Comparison of ENCODE assay signal across 8 cellular contexts in the genomic region with DNA sequence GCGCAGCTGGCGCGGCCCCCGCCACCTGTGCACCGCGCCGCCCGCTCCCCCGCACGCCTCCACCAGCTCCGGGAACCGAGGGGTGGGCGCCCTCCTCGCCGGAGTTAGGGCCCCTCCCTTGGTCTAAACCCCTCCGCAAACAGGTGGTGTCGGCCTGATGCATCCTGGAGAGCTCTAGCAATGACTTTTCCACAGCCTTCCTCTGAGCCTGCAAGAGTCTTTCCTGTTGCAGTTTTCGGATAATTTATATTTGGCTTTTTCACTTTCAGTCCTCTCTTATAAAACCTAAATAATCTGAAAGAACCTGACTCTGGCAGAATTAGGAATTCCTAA. TPM values are rescaled to one million over a fixed set of nuclear protein-coding genes. Genes with fewer than 3 reads are reported as not detected.
DNase-seq lines count a peak whose midpoint lies in the region; ATAC-seq and TF ChIP-seq lines count a peak whose summit lies in the region.

No MANE protein-coding gene starts in this region.

- intact Hi-C loops in activated CD4-positive, alpha-beta T cell treated with anti-CD3 and anti-CD28 coated beads for 36 hours (cut with DNase I, micrococcal nuclease): loop anchor here (2.0 to 10.0 kb wide), 2 partner anchors 64 to 200 kb away; no protein-coding TSS in a partner anchor

- H3K27ac ChIP-seq in iPS-20b (ENCODE audit: low read length) (no peak overlapping the region), suprapubic skin (no peak overlapping the region)

- no peak for TF ChIP-seq CTCF in suprapubic skin (IDR thresholded peaks at IDR 0.05)

- peaks cover 6% of the 10 kb centered on the region for H3K4me1 Mint-ChIP-seq in activated CD4-positive, alpha-beta T cell treated with anti-CD3 and anti-CD28 coated beads for 36 hours
- H3K4me1 Mint-ChIP-seq in activated CD4-positive, alpha-beta memory T cell treated with anti-CD3 and anti-CD28 coated beads, Interleukin-2, amount 10 ng/mL, durations not matched to agents 7 days and 5 days: peaks cover 11% of the 10 kb centered on the region

- CTCF ChIA-PET in activated CD4-positive, alpha-beta T cell treated with anti-CD3 and anti-CD28 coated beads for 36 hours (lab: Charles Lee): interaction anchor here (0.6 to 13.6 kb wide), 16 partner anchors 9 to 206 kb away, joined by 3 to 240 read pairs (median 4); a partner anchor contains a TSS
- CTCF ChIA-PET in activated CD4-positive, alpha-beta memory T cell treated with anti-CD3 and anti-CD28 coated beads, Interleukin-2, amount 10 ng/mL, durations not matched to agents 7 days and 5 days (lab: Charles Lee): interaction anchor here (0.5 to 7.6 kb wide), 18 partner anchors 9 to 646 kb away, joined by 3 to 182 read pairs (median 5); a partner anchor contains a TSS

- no peaks in the 10 kb centered on the region for H3K36me3 Mint-ChIP-seq in activated CD4-positive, alpha-beta T cell treated with anti-CD3 and anti-CD28 coated beads for 36 hours (ENCODE audit: low read depth)
- H3K36me3 Mint-ChIP-seq in activated CD4-positive, alpha-beta memory T cell treated with anti-CD3 and anti-CD28 coated beads, Interleukin-2, amount 10 ng/mL, durations not matched to agents 7 days and 5 days (ENCODE audit: low read depth): no peaks in the 10 kb centered on the region

- H3K27ac Mint-ChIP-seq in activated CD4-positive, alpha-beta T cell treated with anti-CD3 and anti-CD28 coated beads for 36 hours: no peak overlapping the region
- H3K27ac Mint-ChIP-seq in activated CD4-positive, alpha-beta memory T cell treated with anti-CD3 and anti-CD28 coated beads, Interleukin-2, amount 10 ng/mL, durations not matched to agents 7 days and 5 days: no peak overlapping the region

- H3K9me3 ChIP-seq in iPS-20b (ENCODE audit: insufficient read depth, low read depth, low read length) (no peaks in the 10 kb centered on the region), suprapubic skin (no peaks in the 10 kb centered on the region)

- no peak for TF ChIP-seq EP300 in suprapubic skin (IDR thresholded peaks at IDR 0.05)

- H3K4me3 ChIP-seq in iPS-20b (ENCODE audit: low read length): peak overlapping the region; percentile 63
- H3K4me3 ChIP-seq in suprapubic skin: peak overlapping the region; percentile 60

- no peak overlapping the region for H3K9ac ChIP-seq in iPS-20b (ENCODE audit: low read depth, low read length)

- POLR2A ChIA-PET in activated CD4-positive, alpha-beta T cell treated with anti-CD3 and anti-CD28 coated beads for 36 hours (lab: Charles Lee): interaction anchor here (0.8 kb wide), 1 partner anchor 151 kb away, joined by 6 read pairs; no protein-coding TSS in a partner anchor
- POLR2A ChIA-PET in activated CD4-positive, alpha-beta memory T cell treated with anti-CD3 and anti-CD28 coated beads, Interleukin-2, amount 10 ng/mL, durations not matched to agents 7 days and 5 days (lab: Charles Lee): no interaction called here

- no peak for TF ChIP-seq POLR2A in suprapubic skin (IDR thresholded peaks at IDR 0.05)

- peaks cover 7% of the 10 kb centered on the region for H3K4me1 ChIP-seq in iPS-20b (ENCODE audit: insufficient read depth, low read length)
- peaks cover 13% of the 10 kb centered on the region for H3K4me1 ChIP-seq in suprapubic skin

- WGBS in suprapubic skin: 2% methylated on average over 14 of the region's 18 CpGs

- H3K9me3 Mint-ChIP-seq in activated CD4-positive, alpha-beta T cell treated with anti-CD3 and anti-CD28 coated beads for 36 hours (ENCODE audit: low read depth): no peaks in the 10 kb centered on the region
- H3K9me3 Mint-ChIP-seq in activated CD4-positive, alpha-beta memory T cell treated with anti-CD3 and anti-CD28 coated beads, Interleukin-2, amount 10 ng/mL, durations not matched to agents 7 days and 5 days: no peaks in the 10 kb centered on the region

- DNase-seq in activated CD4-positive, alpha-beta T cell treated with anti-CD3 and anti-CD28 coated beads for 36 hours: no peak
- no peak for DNase-seq in activated CD4-positive, alpha-beta T cell treated with anti-CD3 and anti-CD28 coated beads, Interleukin-2, amount 50 U/mL, for 48 hours
- DNase-seq in activated CD4-positive, alpha-beta memory T cell treated with anti-CD3 and anti-CD28 coated beads, Interleukin-2, amount 10 ng/mL, durations not matched to agents 7 days and 5 days: no peak
- DNase-seq in suprapubic skin (ENCODE audit: low spot score in 2 of 2) (no peak), nucleus accumbens (lab: John Stamatoyannopoulos, UW) (no peak), HCEC 1CT (no peak), SK-N-DZ (ENCODE audit: low spot score) (no peak)

- H3K4me3 Mint-ChIP-seq in activated CD4-positive, alpha-beta T cell treated with anti-CD3 and anti-CD28 coated beads for 36 hours: peak overlapping the region; percentile 77
- peak overlapping the region; percentile 34 for H3K4me3 Mint-ChIP-seq in activated CD4-positive, alpha-beta memory T cell treated with anti-CD3 and anti-CD28 coated beads, Interleukin-2, amount 10 ng/mL, durations not matched to agents 7 days and 5 days

- H3K36me3 ChIP-seq in iPS-20b (ENCODE audit: insufficient read depth, low read depth, low read length) (no peaks in the 10 kb centered on the region), suprapubic skin (no peaks in the 10 kb centered on the region)

- H3K27me3 Mint-ChIP-seq in activated CD4-positive, alpha-beta T cell treated with anti-CD3 and anti-CD28 coated beads for 36 hours: peaks cover 36% of the 10 kb centered on the region
- H3K27me3 Mint-ChIP-seq in activated CD4-positive, alpha-beta memory T cell treated with anti-CD3 and anti-CD28 coated beads, Interleukin-2, amount 10 ng/mL, durations not matched to agents 7 days and 5 days: peaks cover 53% of the 10 kb centered on the region

- H3K27me3 ChIP-seq in iPS-20b (ENCODE audit: insufficient read depth, low read length) (peaks cover 35% of the 10 kb centered on the region), suprapubic skin (peaks cover 37% of the 10 kb centered on the region)

- ATAC-seq in activated CD4-positive, alpha-beta T cell treated with anti-CD3 and anti-CD28 coated beads for 36 hours: no peak

RNA-seq across cellular contexts. Expression of a gene that starts 0.3 kb away (rescaled TPM):
- total RNA-seq in activated CD4-positive, alpha-beta T cell treated with anti-CD3 and anti-CD28 coated beads for 36 hours: under 1 TPM; 0.09 to 0.23 TPM
- total RNA-seq in activated CD4-positive, alpha-beta memory T cell treated with anti-CD3 and anti-CD28 coated beads, Interleukin-2, amount 10 ng/mL, durations not matched to agents 7 days and 5 days: under 1 TPM in 1 of 2 experiments, not detected in 1; 0.38 TPM
- 1 to 10 TPM; 1.9 to 9.6 (median 2.0) TPM for total RNA-seq in suprapubic skin
- polyA plus RNA-seq in SK-N-DZ (2014; cell fraction: cytosol; rRNA removed): 6.9 and 8.2 TPM in 2 replicates
- 10.8 and 12.8 TPM in 2 replicates for polyA plus RNA-seq in SK-N-DZ (2014; cell fraction: nucleus; rRNA removed)
